ENCODE assay signal across 1 cellular context in the genomic region with DNA sequence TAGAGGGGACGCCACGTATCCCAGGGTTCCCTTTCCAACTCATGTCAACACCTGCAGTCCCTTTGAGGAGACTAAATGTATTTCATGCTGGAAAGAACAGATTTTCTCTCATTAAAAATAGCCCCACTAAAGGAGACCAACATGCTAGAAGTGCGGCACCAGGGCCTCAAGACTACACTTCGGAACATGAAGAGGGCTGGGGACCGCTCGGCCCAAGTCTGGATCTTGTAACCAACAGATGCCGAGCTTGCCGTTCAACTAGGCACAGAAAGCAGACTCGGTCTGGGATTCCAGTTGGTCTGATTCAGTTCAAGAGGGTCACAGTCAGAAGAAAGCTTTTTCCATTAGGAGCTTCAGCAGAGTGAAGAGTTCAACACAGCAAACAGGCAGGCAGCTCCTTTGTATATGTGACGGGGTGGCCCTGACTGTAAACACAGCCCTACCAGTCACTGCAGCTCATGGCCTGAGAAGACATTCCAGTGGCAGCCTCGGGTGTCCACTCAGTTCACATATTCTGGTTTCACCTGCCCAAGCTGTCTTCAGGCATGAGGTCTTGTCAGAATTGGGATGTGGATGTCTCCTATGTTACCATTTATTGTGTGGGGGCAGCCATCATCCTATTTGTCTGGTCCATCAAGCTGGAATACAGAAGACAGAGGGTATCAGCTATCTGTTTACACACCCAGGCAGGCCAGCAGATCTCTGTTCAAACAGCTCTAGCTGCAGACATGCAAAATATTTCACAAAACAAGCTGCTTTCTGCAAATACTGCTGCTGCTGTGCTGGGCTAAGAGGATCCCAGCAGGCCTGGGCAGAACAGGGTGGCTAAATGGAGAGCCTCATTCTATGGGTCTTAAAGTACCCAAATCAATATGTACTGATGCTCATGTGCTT.
A peak's percentile ranks its signal among the peaks of the same experiment; 100 is the strongest.
TF ChIP-seq lines count a peak whose summit lies in the region.

No MANE protein-coding gene starts in this region.

TF ChIP-seq in HepG2, 621 proteins besides CTCF, POLR2A, EP300 and RAD21:
- TF ChIP-seq SOX5 (CRISPR knock-in tag; IDR thresholded peaks at IDR 0.05; ENCODE audit: borderline replicate concordance) (0 out of 2 replicates have a peak, but pooled peaks have one; percentile 13), ZNF121 (CRISPR knock-in tag; IDR thresholded peaks at IDR 0.05) (peak; percentile 54; the same call in 1 of the 2 replicates), SKI (IDR thresholded peaks at IDR 0.05; ENCODE audit: partially characterized antibody) (peak; percentile 27), MEF2D (CRISPR knock-in tag; IDR thresholded peaks at IDR 0.05) (no peak), KDM5A (IDR thresholded peaks at IDR 0.05; ENCODE audit: borderline replicate concordance, low read length) (no peak), ZNF556 (CRISPR knock-in tag; IDR thresholded peaks at IDR 0.05; ENCODE audit: borderline replicate concordance) (no peak), RBM39 (IDR thresholded peaks at IDR 0.05; ENCODE audit: low read depth, low read length, poor library complexity, severe bottlenecking) (no peak), MED1 (CRISPR knock-in tag; IDR thresholded peaks at IDR 0.05) (0 out of 2 replicates have a peak, but pooled peaks have one; percentile 15), AGO2 (optimal IDR thresholded peaks at IDR 0.05; ENCODE audit: low read depth, low read length) (peak; percentile 14), ZFY (CRISPR knock-in tag; IDR thresholded peaks at IDR 0.05) (0 out of 2 replicates have a peak, but pooled peaks have one; percentile 31), HOXA3 (CRISPR knock-in tag; IDR thresholded peaks at IDR 0.05) (no peak), ARID5B (CRISPR knock-in tag; IDR thresholded peaks at IDR 0.05) (peak; percentile 26; the same call in 1 of the 2 replicates), MIXL1 (CRISPR knock-in tag; IDR thresholded peaks at IDR 0.05) (no peak), POLR2AphosphoS5 (IDR thresholded peaks at IDR 0.05; ENCODE audit: low read depth, low read length) (no peak), ZMAT5 (CRISPR knock-in tag; IDR thresholded peaks at IDR 0.05; ENCODE audit: borderline replicate concordance, low read depth) (no peak), ZMAT3 (CRISPR knock-in tag; conservative IDR thresholded peaks at IDR 0.05) (no peak), FOXA3 (CRISPR knock-in tag; IDR thresholded peaks at IDR 0.05) (peak; percentile 21; the same call in 1 of the 2 replicates), ZNF782 (CRISPR knock-in tag; IDR thresholded peaks at IDR 0.05; ENCODE audit: borderline replicate concordance) (no peak), AKAP8 (CRISPR knock-in tag; IDR thresholded peaks at IDR 0.05) (no peak), MLLT10 (CRISPR knock-in tag; IDR thresholded peaks at IDR 0.05) (no peak), KLF16 (CRISPR knock-in tag; IDR thresholded peaks at IDR 0.05) (no peak), GATAD2A (CRISPR knock-in tag; IDR thresholded peaks at IDR 0.05) (0 out of 2 replicates have a peak, but pooled peaks have one; percentile 27), KDM2A (CRISPR knock-in tag; IDR thresholded peaks at IDR 0.05; ENCODE audit: borderline replicate concordance, low read depth) (peak; percentile 11; the same call in 1 of the 2 replicates), CAMTA2 (CRISPR knock-in tag; IDR thresholded peaks at IDR 0.05; ENCODE audit: borderline replicate concordance) (no peak), ELF4 (CRISPR knock-in tag; IDR thresholded peaks at IDR 0.05; ENCODE audit: borderline replicate concordance) (no peak), SAP130 (CRISPR knock-in tag; IDR thresholded peaks at IDR 0.05; ENCODE audit: low read depth) (peak; percentile 40; the same call in 1 of the 2 replicates), MED13 (CRISPR knock-in tag; IDR thresholded peaks at IDR 0.05) (no peak)
- TF ChIP-seq, protein P1, sequence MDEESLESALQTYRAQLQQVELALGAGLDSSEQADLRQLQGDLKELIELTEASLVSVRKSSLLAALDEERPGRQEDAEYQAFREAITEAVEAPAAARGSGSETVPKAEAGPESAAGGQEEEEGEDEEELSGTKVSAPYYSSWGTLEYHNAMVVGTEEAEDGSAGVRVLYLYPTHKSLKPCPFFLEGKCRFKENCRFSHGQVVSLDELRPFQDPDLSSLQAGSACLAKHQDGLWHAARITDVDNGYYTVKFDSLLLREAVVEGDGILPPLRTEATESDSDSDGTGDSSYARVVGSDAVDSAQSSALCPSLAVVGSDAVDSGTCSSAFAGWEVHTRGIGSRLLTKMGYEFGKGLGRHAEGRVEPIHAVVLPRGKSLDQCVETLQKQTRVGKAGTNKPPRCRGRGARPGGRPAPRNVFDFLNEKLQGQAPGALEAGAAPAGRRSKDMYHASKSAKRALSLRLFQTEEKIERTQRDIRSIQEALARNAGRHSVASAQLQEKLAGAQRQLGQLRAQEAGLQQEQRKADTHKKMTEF (CRISPR knock-in tag; IDR thresholded peaks at IDR 0.05) = peak; percentile 16; the same call in 1 of the 2 replicates
- TF ChIP-seq, protein P2, sequence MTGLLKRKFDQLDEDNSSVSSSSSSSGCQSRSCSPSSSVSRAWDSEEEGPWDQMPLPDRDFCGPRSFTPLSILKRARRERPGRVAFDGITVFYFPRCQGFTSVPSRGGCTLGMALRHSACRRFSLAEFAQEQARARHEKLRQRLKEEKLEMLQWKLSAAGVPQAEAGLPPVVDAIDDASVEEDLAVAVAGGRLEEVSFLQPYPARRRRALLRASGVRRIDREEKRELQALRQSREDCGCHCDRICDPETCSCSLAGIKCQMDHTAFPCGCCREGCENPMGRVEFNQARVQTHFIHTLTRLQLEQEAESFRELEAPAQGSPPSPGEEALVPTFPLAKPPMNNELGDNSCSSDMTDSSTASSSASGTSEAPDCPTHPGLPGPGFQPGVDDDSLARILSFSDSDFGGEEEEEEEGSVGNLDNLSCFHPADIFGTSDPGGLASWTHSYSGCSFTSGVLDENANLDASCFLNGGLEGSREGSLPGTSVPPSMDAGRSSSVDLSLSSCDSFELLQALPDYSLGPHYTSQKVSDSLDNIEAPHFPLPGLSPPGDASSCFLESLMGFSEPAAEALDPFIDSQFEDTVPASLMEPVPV (CRISPR knock-in tag; IDR thresholded peaks at IDR 0.05) = no peak
- TF ChIP-seq, protein P3, sequence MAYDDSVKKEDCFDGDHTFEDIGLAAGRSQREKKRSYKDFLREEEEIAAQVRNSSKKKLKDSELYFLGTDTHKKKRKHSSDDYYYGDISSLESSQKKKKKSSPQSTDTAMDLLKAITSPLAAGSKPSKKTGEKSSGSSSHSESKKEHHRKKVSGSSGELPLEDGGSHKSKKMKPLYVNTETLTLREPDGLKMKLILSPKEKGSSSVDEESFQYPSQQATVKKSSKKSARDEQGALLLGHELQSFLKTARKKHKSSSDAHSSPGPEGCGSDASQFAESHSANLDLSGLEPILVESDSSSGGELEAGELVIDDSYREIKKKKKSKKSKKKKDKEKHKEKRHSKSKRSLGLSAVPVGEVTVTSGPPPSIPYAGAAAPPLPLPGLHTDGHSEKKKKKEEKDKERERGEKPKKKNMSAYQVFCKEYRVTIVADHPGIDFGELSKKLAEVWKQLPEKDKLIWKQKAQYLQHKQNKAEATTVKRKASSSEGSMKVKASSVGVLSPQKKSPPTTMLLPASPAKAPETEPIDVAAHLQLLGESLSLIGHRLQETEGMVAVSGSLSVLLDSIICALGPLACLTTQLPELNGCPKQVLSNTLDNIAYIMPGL (CRISPR knock-in tag; IDR thresholded peaks at IDR 0.05; ENCODE audit: borderline replicate concordance in 1 of 2, low read depth in 1 of 2) = 0 out of 4 replicates have a peak, but pooled peaks of 1 of the 2 experiments have one; percentile 42
